In the genomic region with DNA sequence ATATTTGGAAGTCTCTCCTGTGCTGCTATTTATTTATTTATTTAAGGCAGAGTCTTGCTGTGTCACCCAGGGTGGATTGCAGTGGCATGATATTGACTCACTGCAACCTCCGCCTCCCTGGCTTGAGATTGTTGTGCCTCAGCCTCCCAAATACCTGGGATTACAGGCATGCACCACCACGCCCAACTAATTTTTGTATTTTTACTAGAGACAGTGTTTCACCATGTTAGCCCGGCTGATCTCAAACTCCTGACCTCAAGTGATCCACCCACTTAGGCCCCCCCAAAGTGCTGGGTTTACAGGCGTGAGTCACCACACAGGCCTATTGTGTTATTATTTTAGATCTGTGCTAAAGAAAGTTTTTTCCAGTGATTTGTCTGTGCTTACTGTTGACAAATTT, we compare ENCODE assay signal across 1 cellular context.
TF ChIP-seq lines count a peak whose summit lies in the region.

No MANE protein-coding gene starts in this region.

TF ChIP-seq in HCT116, 20 proteins besides CTCF, POLR2A, EP300 and RAD21 (continued from another document):
- TF ChIP-seq, protein P1, sequence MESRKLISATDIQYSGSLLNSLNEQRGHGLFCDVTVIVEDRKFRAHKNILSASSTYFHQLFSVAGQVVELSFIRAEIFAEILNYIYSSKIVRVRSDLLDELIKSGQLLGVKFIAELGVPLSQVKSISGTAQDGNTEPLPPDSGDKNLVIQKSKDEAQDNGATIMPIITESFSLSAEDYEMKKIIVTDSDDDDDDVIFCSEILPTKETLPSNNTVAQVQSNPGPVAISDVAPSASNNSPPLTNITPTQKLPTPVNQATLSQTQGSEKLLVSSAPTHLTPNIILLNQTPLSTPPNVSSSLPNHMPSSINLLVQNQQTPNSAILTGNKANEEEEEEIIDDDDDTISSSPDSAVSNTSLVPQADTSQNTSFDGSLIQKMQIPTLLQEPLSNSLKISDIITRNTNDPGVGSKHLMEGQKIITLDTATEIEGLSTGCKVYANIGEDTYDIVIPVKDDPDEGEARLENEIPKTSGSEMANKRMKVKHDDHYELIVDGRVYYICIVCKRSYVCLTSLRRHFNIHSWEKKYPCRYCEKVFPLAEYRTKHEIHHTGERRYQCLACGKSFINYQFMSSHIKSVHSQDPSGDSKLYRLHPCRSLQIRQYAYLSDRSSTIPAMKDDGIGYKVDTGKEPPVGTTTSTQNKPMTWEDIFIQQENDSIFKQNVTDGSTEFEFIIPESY (IDR thresholded peaks at IDR 0.05; ENCODE audit: extremely low read depth, insufficient replicate concordance, low read length) = no peak
- TF ChIP-seq EGR1 (IDR thresholded peaks at IDR 0.05; ENCODE audit: low read depth) (no peak), TCF7L2 (IDR thresholded peaks at IDR 0.05; ENCODE audit: borderline replicate concordance, extremely low read depth, insufficient read depth, insufficient read length) (no peak), CEBPB (IDR thresholded peaks at IDR 0.05; ENCODE audit: low read depth) (0 out of 2 replicates have a peak, but pooled peaks have one; percentile 15), YY1 (IDR thresholded peaks at IDR 0.05; ENCODE audit: extremely low read depth, insufficient replicate concordance, low read depth, low read length) (no peak), ZFX (IDR thresholded peaks at IDR 0.05) (no peak), SIN3A (IDR thresholded peaks at IDR 0.05; ENCODE audit: low read depth) (no peak), FOSL1 (IDR thresholded peaks at IDR 0.05; ENCODE audit: low read depth) (peak; percentile 40; the same call in 1 of the 2 replicates)
- TF ChIP-seq, protein P2, sequence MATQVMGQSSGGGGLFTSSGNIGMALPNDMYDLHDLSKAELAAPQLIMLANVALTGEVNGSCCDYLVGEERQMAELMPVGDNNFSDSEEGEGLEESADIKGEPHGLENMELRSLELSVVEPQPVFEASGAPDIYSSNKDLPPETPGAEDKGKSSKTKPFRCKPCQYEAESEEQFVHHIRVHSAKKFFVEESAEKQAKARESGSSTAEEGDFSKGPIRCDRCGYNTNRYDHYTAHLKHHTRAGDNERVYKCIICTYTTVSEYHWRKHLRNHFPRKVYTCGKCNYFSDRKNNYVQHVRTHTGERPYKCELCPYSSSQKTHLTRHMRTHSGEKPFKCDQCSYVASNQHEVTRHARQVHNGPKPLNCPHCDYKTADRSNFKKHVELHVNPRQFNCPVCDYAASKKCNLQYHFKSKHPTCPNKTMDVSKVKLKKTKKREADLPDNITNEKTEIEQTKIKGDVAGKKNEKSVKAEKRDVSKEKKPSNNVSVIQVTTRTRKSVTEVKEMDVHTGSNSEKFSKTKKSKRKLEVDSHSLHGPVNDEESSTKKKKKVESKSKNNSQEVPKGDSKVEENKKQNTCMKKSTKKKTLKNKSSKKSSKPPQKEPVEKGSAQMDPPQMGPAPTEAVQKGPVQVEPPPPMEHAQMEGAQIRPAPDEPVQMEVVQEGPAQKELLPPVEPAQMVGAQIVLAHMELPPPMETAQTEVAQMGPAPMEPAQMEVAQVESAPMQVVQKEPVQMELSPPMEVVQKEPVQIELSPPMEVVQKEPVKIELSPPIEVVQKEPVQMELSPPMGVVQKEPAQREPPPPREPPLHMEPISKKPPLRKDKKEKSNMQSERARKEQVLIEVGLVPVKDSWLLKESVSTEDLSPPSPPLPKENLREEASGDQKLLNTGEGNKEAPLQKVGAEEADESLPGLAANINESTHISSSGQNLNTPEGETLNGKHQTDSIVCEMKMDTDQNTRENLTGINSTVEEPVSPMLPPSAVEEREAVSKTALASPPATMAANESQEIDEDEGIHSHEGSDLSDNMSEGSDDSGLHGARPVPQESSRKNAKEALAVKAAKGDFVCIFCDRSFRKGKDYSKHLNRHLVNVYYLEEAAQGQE (IDR thresholded peaks at IDR 0.05; ENCODE audit: low read depth) = no peak
- TF ChIP-seq, protein P3, sequence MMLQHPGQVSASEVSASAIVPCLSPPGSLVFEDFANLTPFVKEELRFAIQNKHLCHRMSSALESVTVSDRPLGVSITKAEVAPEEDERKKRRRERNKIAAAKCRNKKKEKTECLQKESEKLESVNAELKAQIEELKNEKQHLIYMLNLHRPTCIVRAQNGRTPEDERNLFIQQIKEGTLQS (IDR thresholded peaks at IDR 0.05) = no peak
